ENCODE assay signal across 17 cellular contexts in the genomic region with DNA sequence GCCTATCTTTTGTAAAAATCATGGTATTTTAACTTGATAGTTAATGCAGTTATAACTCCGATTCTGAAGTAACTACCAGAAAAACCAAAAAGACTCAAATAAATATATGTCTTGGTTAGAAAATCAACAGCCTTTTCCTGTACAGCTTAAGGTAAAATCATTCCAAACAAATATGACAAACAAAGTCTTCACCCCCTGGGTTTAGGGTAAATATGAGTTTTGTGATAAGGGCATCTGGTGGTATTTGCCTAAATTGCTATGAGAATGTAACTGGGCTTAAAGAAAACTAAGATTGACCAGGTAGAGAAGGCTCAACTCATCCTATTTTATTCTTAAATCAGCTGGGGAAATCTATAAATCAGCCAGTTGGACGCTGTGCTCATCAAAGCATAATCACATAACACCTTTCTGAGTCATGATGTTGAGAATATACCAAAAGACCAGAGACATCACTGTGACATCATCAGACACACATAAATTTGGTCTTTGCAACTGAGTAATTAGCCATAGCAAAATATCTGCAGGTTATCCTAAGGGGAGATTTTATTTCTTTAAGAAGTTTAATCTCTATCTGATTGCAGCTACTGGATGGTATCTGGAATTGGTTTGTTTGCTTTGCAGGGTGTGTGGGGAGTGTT.
"Had no signal": no experiment of that assay in that cellular context is flagged by ENCODE, and none has a peak within 500 bp of the region (broad histone marks: within the 10 kb centered on the region; RNA-seq: fewer than 3 reads in every experiment).

No MANE protein-coding gene starts in this region.

- ATAC-seq: activated T-cell treated with anti-CD3 and anti-CD28 coated beads, Interleukin-2, amount 50 U/mL, for 4 hours; esophagus mucosa; natural killer cell; stimulated activated naive CD8-positive, alpha-beta T cell treated with anti-CD3 and anti-CD28 coated beads, Interleukin-15, amount 100 ng/mL, for 72 hours had no signal

- DNase-seq: activated CD4-positive, alpha-beta T cell treated with anti-CD3 and anti-CD28 coated beads, Interleukin-2, amount 50 U/mL, for 1 hour; activated CD8-positive, alpha-beta memory T cell treated with anti-CD3 and anti-CD28 coated beads, Interleukin-2, amount 50 U/mL, for 4 hours; activated effector memory CD4-positive, alpha-beta T cell treated with anti-CD3 and anti-CD28 coated beads, Interleukin-2, amount 50 U/mL, for 16 hours; activated T-cell treated with anti-CD3 and anti-CD28 coated beads, Interleukin-2, amount 50 U/mL, for 4 hours; effector CD4-positive, alpha-beta T cell; immature natural killer cell; natural killer cell; retina; stimulated activated CD4-positive, alpha-beta T cell treated with anti-CD3 and anti-CD28 coated beads, Interleukin-2, amount 100 ng/mL, for 48 hours; stimulated activated naive CD8-positive, alpha-beta T cell treated with anti-CD3 and anti-CD28 coated beads, Interleukin-15, amount 100 ng/mL, for 72 hours; transverse colon; uterus had no signal

- H3K36me3 ChIP-seq: neutrophil, suprapubic skin, transverse colon, uterus had no signal

- H3K27ac ChIP-seq: neutrophil, suprapubic skin, transverse colon, uterus had no signal

- H3K4me3 Mint-ChIP-seq: activated naive CD4-positive, alpha-beta T cell treated with anti-CD3 and anti-CD28 coated beads, Interleukin-2, amount 50 U/mL, for 24 hours; activated T-cell treated with anti-CD3 and anti-CD28 coated beads, Interleukin-2, amount 50 U/mL, for 4 hours; immature natural killer cell; natural killer cell; stimulated activated naive CD8-positive, alpha-beta T cell treated with anti-CD3 and anti-CD28 coated beads, Interleukin-15, amount 100 ng/mL, for 72 hours; T-helper 1 cell treated with Interleukin-12 subunit alpha and Interleukin-12 subunit beta and Interleukin-4 antibody, amounts not matched to agents 30 μg/mL and 1 μg/mL, for 36 hours had no signal

- H3K4me1 Mint-ChIP-seq: activated naive CD4-positive, alpha-beta T cell treated with anti-CD3 and anti-CD28 coated beads, Interleukin-2, amount 50 U/mL, for 24 hours; immature natural killer cell; natural killer cell; stimulated activated naive CD8-positive, alpha-beta T cell treated with anti-CD3 and anti-CD28 coated beads, Interleukin-15, amount 100 ng/mL, for 72 hours had no signal

- H3K36me3 Mint-ChIP-seq: activated naive CD4-positive, alpha-beta T cell treated with anti-CD3 and anti-CD28 coated beads, Interleukin-2, amount 50 U/mL, for 24 hours; immature natural killer cell; natural killer cell had no signal

- H3K9me3 ChIP-seq: neutrophil, suprapubic skin, transverse colon, uterus had no signal

- H3K27me3 ChIP-seq: neutrophil, suprapubic skin, transverse colon, uterus had no signal

- H3K4me3 ChIP-seq: suprapubic skin, transverse colon, uterus had no signal

- H3K9me3 Mint-ChIP-seq: activated naive CD4-positive, alpha-beta T cell treated with anti-CD3 and anti-CD28 coated beads, Interleukin-2, amount 50 U/mL, for 24 hours; activated T-cell treated with anti-CD3 and anti-CD28 coated beads, Interleukin-2, amount 50 U/mL, for 4 hours; natural killer cell; stimulated activated naive CD8-positive, alpha-beta T cell treated with anti-CD3 and anti-CD28 coated beads, Interleukin-15, amount 100 ng/mL, for 72 hours; T-helper 1 cell treated with Interleukin-12 subunit alpha and Interleukin-12 subunit beta and Interleukin-4 antibody, amounts not matched to agents 30 μg/mL and 1 μg/mL, for 36 hours had no signal

- H3K27ac Mint-ChIP-seq: activated naive CD4-positive, alpha-beta T cell treated with anti-CD3 and anti-CD28 coated beads, Interleukin-2, amount 50 U/mL, for 24 hours; immature natural killer cell; natural killer cell; stimulated activated naive CD8-positive, alpha-beta T cell treated with anti-CD3 and anti-CD28 coated beads, Interleukin-15, amount 100 ng/mL, for 72 hours; T-helper 1 cell treated with Interleukin-12 subunit alpha and Interleukin-12 subunit beta and Interleukin-4 antibody, amounts not matched to agents 30 μg/mL and 1 μg/mL, for 36 hours had no signal
